In the genomic region with DNA sequence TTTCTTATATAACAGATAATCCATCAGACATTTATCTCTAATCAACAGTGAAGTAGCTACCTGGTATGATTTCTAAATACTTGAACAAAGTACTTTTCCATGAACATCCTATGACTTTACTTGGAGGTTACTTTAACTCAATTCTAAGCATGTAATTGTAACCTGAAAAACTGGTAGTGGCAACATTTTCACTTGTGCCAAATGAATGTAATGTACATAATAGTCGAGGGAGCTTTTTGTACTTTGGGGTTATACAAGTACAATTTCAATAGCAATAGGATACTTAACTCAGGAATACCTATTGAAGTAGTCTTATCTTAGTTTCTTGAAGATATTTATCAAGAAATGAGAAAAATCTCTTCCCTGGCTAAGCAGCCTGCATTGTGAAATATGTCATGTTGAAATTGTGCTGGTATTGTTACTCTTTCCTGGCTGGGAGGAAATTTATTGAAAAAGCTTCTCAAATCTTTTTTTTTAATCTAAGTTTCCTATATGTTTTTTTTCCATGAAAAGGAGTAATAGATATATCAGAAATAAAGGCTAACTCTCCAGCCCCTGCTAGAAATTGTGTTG, we compare ENCODE assay signal across 10 cellular contexts. TPM values are rescaled to one million over a fixed set of nuclear protein-coding genes. Genes with fewer than 3 reads are reported as not detected.
DNase-seq lines count a peak whose midpoint lies in the region; ATAC-seq and TF ChIP-seq lines count a peak whose summit lies in the region.
"Had no signal": no experiment of that assay in that cellular context is flagged by ENCODE, and none has a peak within 500 bp of the region (broad histone marks: within the 10 kb centered on the region; RNA-seq: fewer than 3 reads in every experiment).

No MANE protein-coding gene starts in this region.

- H3K4me3 ChIP-seq in esophagus squamous epithelium (peak overlapping the region; percentile 15 to 53 (median 43)), skin epidermis (peak overlapping the region in 4 of 7 experiments; percentile 14 to 30 (median 20)), GM23248 (no peak overlapping the region)

- no peaks in the 10 kb centered on the region for H3F3A ChIP-seq in GM23248 (ENCODE audit: insufficient read depth)

- H2AFZ ChIP-seq in GM23248, result no peak overlapping the region

- POLR2A ChIA-PET in WTC11 (lab: Charles Lee), result interaction anchor here (1.0 kb wide), 1 partner anchor 33 kb away, joined by 3 read pairs; the partner anchor contains the start of gene CACYBP

- no peaks in the 10 kb centered on the region for H3K9me2 ChIP-seq in GM23248 (ENCODE audit: insufficient read depth)

- ATAC-seq in WTC11 (no peak), GM18520 (IDR thresholded peaks at IDR 0.05; ENCODE audit: unreplicated experiment) (no peak)

- H3K27me3 ChIP-seq in esophagus squamous epithelium (no peaks in the 10 kb centered on the region), GM23248 (replicated peaks; ENCODE audit: insufficient read depth) (no peaks in the 10 kb centered on the region)

- intact Hi-C loops in esophagus squamous epithelium (cut with DNase I), result no loop called here

- no peaks in the 10 kb centered on the region for H3K79me2 ChIP-seq in GM23248 (ENCODE audit: insufficient read depth)

- in situ Hi-C loops in GM23248 (cut with MboI), result no loop called here

- H3K27me3 Mint-ChIP-seq in WTC11 (ENCODE audit: low read depth), result no peaks in the 10 kb centered on the region

- TF ChIP-seq CTCF in WTC11 (IDR thresholded peaks at IDR 0.05), result no peak
- TF ChIP-seq CTCF in esophagus squamous epithelium (IDR thresholded peaks at IDR 0.05), result no peak

- H3K4me3 Mint-ChIP-seq in WTC11, result no peak overlapping the region

- H3K36me3 Mint-ChIP-seq in WTC11, result peaks cover 27% of the 10 kb centered on the region

- no peak overlapping the region for H3K4me2 ChIP-seq in GM23248 (ENCODE audit: unreplicated experiment)

- H3K4me1 ChIP-seq in esophagus squamous epithelium (peaks cover 20 to 65% (median 22%) of the 10 kb centered on the region in 3 donors), GM23248 (ENCODE audit: insufficient read depth) (peaks cover 18% of the 10 kb centered on the region; the same call in 1 of the 2 replicates)

- DNase-seq in DMS79 treated with DMSO at 0.1 percent for 48 hours (lab: John Stamatoyannopoulos, UW) (peak; percentile 24), DMS79 (lab: John Stamatoyannopoulos, UW) (no peak), WTC11 (ENCODE audit: low spot score) (no peak), esophagus squamous epithelium (lab: John Stamatoyannopoulos, UW) (no peak), GM23248 (no peak)
- no peak for DNase-seq in effector CD8-positive, alpha-beta T cell (lab: John Stamatoyannopoulos, UW)
- DNase-seq: activated CD4-positive, CD25-positive, alpha-beta regulatory T cell treated with anti-CD3 and anti-CD28 coated beads, Interleukin-2, amount 50 U/mL, for 72 hours; NCI-H146 had no signal

- H3K4me1 Mint-ChIP-seq in WTC11, result peaks cover 19% of the 10 kb centered on the region

- H3K27ac Mint-ChIP-seq in WTC11, result peak overlapping the region; percentile 83; the same call in 1 of the 2 replicates

- H3K27ac ChIP-seq in esophagus squamous epithelium, result peak overlapping the region; percentile 85 to 93 (median 91)
- peak overlapping the region in 20 of 21 experiments; percentile 33 to 96 (median 82) for H3K27ac ChIP-seq in skin epidermis
- no peak overlapping the region for H3K27ac ChIP-seq in GM23248

- no peaks in the 10 kb centered on the region for H3K9me3 ChIP-seq in esophagus squamous epithelium
- no peaks in the 10 kb centered on the region for H3K9me3 ChIP-seq in GM23248 (ENCODE audit: low read depth)

- no peak overlapping the region for H3K9ac ChIP-seq in GM23248

- H3K36me3 ChIP-seq in esophagus squamous epithelium (peaks cover 0 to 6% (median 0%) of the 10 kb centered on the region in 3 donors), GM23248 (ENCODE audit: low read depth) (no peaks in the 10 kb centered on the region)

- CTCF ChIA-PET in WTC11 (lab: Charles Lee), result interaction anchor here (1.5 to 1.7 kb wide), 2 partner anchors 17 to 20 kb away, joined by 3 to 6 read pairs; no protein-coding TSS in a partner anchor

- TF ChIP-seq POLR2A in esophagus squamous epithelium (IDR thresholded peaks at IDR 0.05), result no peak

- 35 to 45% methylated on average over 1 of the region's 1 CpG for WGBS in esophagus squamous epithelium, 2 donors
- WGBS in GM23248 (ENCODE audit: low coverage in 1 of 2, low lambda C conversion rate in 2 of 2, missing lambda C conversion rate in 2 of 2), 2 experiments, result 23 to 26% methylated on average over 1 of the region's 1 CpG

- H4K20me1 ChIP-seq in GM23248 (ENCODE audit: insufficient read depth), result no peaks in the 10 kb centered on the region

- no peaks in the 10 kb centered on the region for H3K9me3 Mint-ChIP-seq in WTC11

TF ChIP-seq in WTC11, 78 proteins besides CTCF, POLR2A, EP300 and RAD21 (continues in another document):
- TF ChIP-seq CBFB (CRISPR knock-in tag; IDR thresholded peaks at IDR 0.05; ENCODE audit: low read depth) (no peak), AFF4 (CRISPR knock-in tag; IDR thresholded peaks at IDR 0.05; ENCODE audit: borderline replicate concordance) (no peak), CREM (CRISPR knock-in tag; IDR thresholded peaks at IDR 0.05) (no peak), ZNF396 (CRISPR knock-in tag; IDR thresholded peaks at IDR 0.05; ENCODE audit: borderline replicate concordance) (no peak), TCF7 (CRISPR knock-in tag; IDR thresholded peaks at IDR 0.05; ENCODE audit: low read depth) (no peak), ZNF232 (CRISPR knock-in tag; IDR thresholded peaks at IDR 0.05) (no peak), IRF2 (CRISPR knock-in tag; IDR thresholded peaks at IDR 0.05; ENCODE audit: borderline replicate concordance, low read depth) (no peak), ZNF423 (CRISPR knock-in tag; IDR thresholded peaks at IDR 0.05) (no peak), NFE2L1 (CRISPR knock-in tag; IDR thresholded peaks at IDR 0.05) (no peak), NR3C1 (CRISPR knock-in tag; conservative IDR thresholded peaks at IDR 0.05; ENCODE audit: low read depth) (no peak), JAZF1 (CRISPR knock-in tag; IDR thresholded peaks at IDR 0.05) (no peak), USF2 (CRISPR knock-in tag; IDR thresholded peaks at IDR 0.05) (no peak)
- TF ChIP-seq, protein P1, sequence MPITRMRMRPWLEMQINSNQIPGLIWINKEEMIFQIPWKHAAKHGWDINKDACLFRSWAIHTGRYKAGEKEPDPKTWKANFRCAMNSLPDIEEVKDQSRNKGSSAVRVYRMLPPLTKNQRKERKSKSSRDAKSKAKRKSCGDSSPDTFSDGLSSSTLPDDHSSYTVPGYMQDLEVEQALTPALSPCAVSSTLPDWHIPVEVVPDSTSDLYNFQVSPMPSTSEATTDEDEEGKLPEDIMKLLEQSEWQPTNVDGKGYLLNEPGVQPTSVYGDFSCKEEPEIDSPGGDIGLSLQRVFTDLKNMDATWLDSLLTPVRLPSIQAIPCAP (CRISPR knock-in tag; IDR thresholded peaks at IDR 0.05), result no peak

RNA-seq across cellular contexts. Expression of gene CACYBP, which starts 33.7 kb away (rescaled TPM):
- total RNA-seq in WTC11 (2021), result 167 to 211 TPM (median 185 TPM) in 3 replicates
- total RNA-seq in esophagus squamous epithelium, result 10 to 100 TPM; 66.9 to 92.5 (median 82.1) TPM
- total RNA-seq in GM23248 (2014; rRNA removed; shearing (Covaris generic)), result 71.3 and 84.8 TPM in 2 replicates
- polyA plus RNA-seq in GM23248 (2016; fragmentation: Nextera tagmentation; extraction: Ambion mirVana), result 165 and 195 TPM in 2 replicates

RNA-seq across cellular contexts. Expression of gene MRPS14, which starts 57.1 kb away (rescaled TPM):
- 30.4 to 33.1 TPM (median 32.1 TPM) in 3 replicates for total RNA-seq in WTC11 (2021)
- 10 to 100 TPM in 3 of 4 donors, 1 to 10 TPM in 1; 8.6 to 18.1 (median 15.4) TPM for total RNA-seq in esophagus squamous epithelium
- total RNA-seq in GM23248 (2014; rRNA removed; shearing (Covaris generic)), result 7.5 and 19.6 TPM in 2 replicates
- polyA plus RNA-seq in GM23248 (2016; fragmentation: Nextera tagmentation; extraction: Ambion mirVana), result 62.7 and 63.7 TPM in 2 replicates
